Comparison of ENCODE assay signal across 14 cellular contexts in genomic region chr4:138410266-138410665, GRCh38.
"Had no signal": no experiment of that assay in that cellular context is flagged by ENCODE, and none has a peak within 500 bp of the region (broad histone marks: within the 10 kb centered on the region; RNA-seq: fewer than 3 reads in every experiment).

No MANE protein-coding gene starts in this region.

- ATAC-seq: activated T-cell treated with anti-CD3 and anti-CD28 coated beads, Interleukin-2, amount 50 U/mL, for 72 hours; natural killer cell; stimulated activated effector memory CD8-positive, alpha-beta T cell treated with anti-CD3 and anti-CD28 coated beads, Interleukin-12 subunit alpha, Interleukin-12 subunit beta, amount 100 ng/mL, for 72 hours had no signal

- FAIRE-seq: kidney had no signal

- H3K9me3 ChIP-seq: colonic mucosa, esophagus squamous epithelium had no signal

- H3K4me1 ChIP-seq: colonic mucosa had no signal

- H3K36me3 ChIP-seq: colonic mucosa, esophagus squamous epithelium had no signal

- H3K27ac ChIP-seq: colonic mucosa, esophagus squamous epithelium had no signal

- H3K27me3 ChIP-seq: colonic mucosa, esophagus squamous epithelium had no signal

- H3K4me3 ChIP-seq: colonic mucosa, esophagus squamous epithelium had no signal

- DNase-seq: activated B cell treated with CpG ODN at 0.5 μM for 24 hours; activated CD4-positive, alpha-beta T cell treated with anti-CD3 and anti-CD28 coated beads, Interleukin-2, amount 10 ng/mL, durations not matched to agents 24 days and 14 days; activated CD8-positive, alpha-beta memory T cell treated with anti-CD3 and anti-CD28 coated beads, Interleukin-2, amount 50 U/mL, for 48 hours; activated gamma-delta T cell; activated T-cell treated with anti-CD3 and anti-CD28 coated beads, Interleukin-2, amount 50 U/mL, for 72 hours; amniotic stem cell; colonic mucosa; effector CD4-positive, alpha-beta T cell; esophagus squamous epithelium; kidney; mesendoderm; natural killer cell; trophoblast cell had no signal
